In the genomic region with DNA sequence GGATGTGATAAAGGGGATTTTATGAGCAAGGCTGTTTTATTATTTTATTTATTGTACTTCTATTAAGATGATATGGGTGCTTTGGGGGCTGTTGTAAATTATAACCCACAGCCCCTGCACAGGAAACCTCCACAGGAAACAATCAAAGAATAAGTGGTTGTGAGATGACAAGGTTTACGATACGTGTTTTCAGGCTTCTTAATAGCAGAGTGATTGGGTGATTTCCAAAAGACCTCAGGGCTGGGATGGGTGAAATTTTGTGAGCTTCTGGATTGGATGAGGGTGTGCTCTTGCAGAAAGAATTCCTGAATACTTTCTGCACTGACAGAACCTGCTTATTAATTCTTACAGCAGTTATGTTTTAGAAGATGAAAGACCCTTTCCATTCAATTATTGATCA, we compare ENCODE assay signal across 22 cellular contexts. TPM values are rescaled to one million over a fixed set of nuclear protein-coding genes. Genes with fewer than 3 reads are reported as not detected.
"Had no signal": no experiment of that assay in that cellular context is flagged by ENCODE, and none has a peak within 500 bp of the region (broad histone marks: within the 10 kb centered on the region; RNA-seq: fewer than 3 reads in every experiment).

No MANE protein-coding gene starts in this region.

- H3K4me1 ChIP-seq: prostate gland, right atrium auricular region, testis, uterus had no signal

- ATAC-seq: left ventricle myocardium superior; natural killer cell treated with Interleukin-12 subunit alpha and Interleukin-12 subunit beta and Interleukin-15 and Interleukin-18, amount 100 ng/mL, for 72 hours had no signal

- H3K27me3 Mint-ChIP-seq: activated CD4-positive, alpha-beta memory T cell treated with anti-CD3 and anti-CD28 coated beads for 36 hours; activated naive CD8-positive, alpha-beta T cell treated with anti-CD3 and anti-CD28 coated beads for 36 hours; natural killer cell treated with Interleukin-12 subunit alpha and Interleukin-12 subunit beta and Interleukin-15 and Interleukin-18, amount 100 ng/mL, for 72 hours had no signal

- H3K9me3 ChIP-seq: prostate gland, right atrium auricular region, testis, uterus had no signal

- H3K4me3 ChIP-seq: prostate gland, right atrium auricular region, spleen, testis, uterus had no signal

- H3K36me3 ChIP-seq: prostate gland, right atrium auricular region, spleen, uterus had no signal

- H3K4me1 Mint-ChIP-seq: activated naive CD8-positive, alpha-beta T cell treated with anti-CD3 and anti-CD28 coated beads for 36 hours had no signal

- DNase-seq: activated CD4-positive, alpha-beta memory T cell treated with anti-CD3 and anti-CD28 coated beads for 36 hours; activated CD4-positive, alpha-beta T cell treated with anti-CD3 and anti-CD28 coated beads for 48 hours; activated naive CD4-positive, alpha-beta T cell treated with Interleukin-2 at 50 U/mL for 16 hours; activated naive CD8-positive, alpha-beta T cell treated with anti-CD3 and anti-CD28 coated beads for 36 hours; activated T-cell treated with anti-CD3 and anti-CD28 coated beads, Interleukin-2, amount 50 U/mL, for 48 hours; central memory CD4-positive, alpha-beta T cell; effector memory CD4-positive, alpha-beta T cell; left ventricle myocardium superior; mammary epithelial cell; midbrain; spleen; stimulated activated CD4-positive, alpha-beta T cell treated with anti-CD3 and anti-CD28 coated beads, Interleukin-4, amount 100 ng/mL, for 1 hour; stimulated activated naive CD4-positive, alpha-beta T cell; testis; trophoblast cell; uterus had no signal

- H3K4me3 Mint-ChIP-seq: activated CD4-positive, alpha-beta memory T cell treated with anti-CD3 and anti-CD28 coated beads for 36 hours; activated naive CD8-positive, alpha-beta T cell treated with anti-CD3 and anti-CD28 coated beads for 36 hours; natural killer cell treated with Interleukin-12 subunit alpha and Interleukin-12 subunit beta and Interleukin-15 and Interleukin-18, amount 100 ng/mL, for 72 hours had no signal

- H3K36me3 Mint-ChIP-seq: activated CD4-positive, alpha-beta memory T cell treated with anti-CD3 and anti-CD28 coated beads for 36 hours; activated naive CD8-positive, alpha-beta T cell treated with anti-CD3 and anti-CD28 coated beads for 36 hours; natural killer cell treated with Interleukin-12 subunit alpha and Interleukin-12 subunit beta and Interleukin-15 and Interleukin-18, amount 100 ng/mL, for 72 hours had no signal

- H3K27me3 ChIP-seq: right atrium auricular region, spleen, testis, uterus had no signal

- H3K27ac ChIP-seq: prostate gland, right atrium auricular region, spleen, testis, uterus had no signal

- H3K27ac Mint-ChIP-seq: activated CD4-positive, alpha-beta memory T cell treated with anti-CD3 and anti-CD28 coated beads for 36 hours; activated naive CD8-positive, alpha-beta T cell treated with anti-CD3 and anti-CD28 coated beads for 36 hours; natural killer cell treated with Interleukin-12 subunit alpha and Interleukin-12 subunit beta and Interleukin-15 and Interleukin-18, amount 100 ng/mL, for 72 hours had no signal

RNA-seq across cellular contexts. Expression of a gene that starts 21.4 kb away (rescaled TPM):
- total RNA-seq: activated CD4-positive, alpha-beta memory T cell treated with anti-CD3 and anti-CD28 coated beads for 36 hours; activated naive CD8-positive, alpha-beta T cell treated with anti-CD3 and anti-CD28 coated beads for 36 hours; astrocyte; dermis microvascular lymphatic vessel endothelial cell; natural killer cell treated with Interleukin-12 subunit alpha and Interleukin-12 subunit beta and Interleukin-15 and Interleukin-18, amount 100 ng/mL, for 72 hours; osteocyte had no signal
- polyA plus RNA-seq: mammary epithelial cell had no signal
